ENCODE assay signal across 21 cellular contexts in genomic region chr10:47410271-47410670, GRCh38. TPM values are rescaled to one million over a fixed set of nuclear protein-coding genes. Genes with fewer than 3 reads are reported as not detected.
A peak's percentile ranks its signal among the peaks of the same experiment; 100 is the strongest.
DNase-seq lines count a peak whose midpoint lies in the region; ATAC-seq, FAIRE-seq and TF ChIP-seq lines count a peak whose summit lies in the region.
"Had no signal": no experiment of that assay in that cellular context is flagged by ENCODE, and none has a peak within 500 bp of the region (broad histone marks: within the 10 kb centered on the region; RNA-seq: fewer than 3 reads in every experiment).

No MANE protein-coding gene starts in this region.

- ATAC-seq in IMR-90 (ENCODE audit: low read depth) (no peak), right lobe of liver (no peak)
- ATAC-seq in activated CD8-positive, alpha-beta T cell treated with anti-CD3 and anti-CD28 coated beads, Interleukin-2, amount 10 ng/mL, durations not matched to agents 7 days and 5 days = no peak
- ATAC-seq: GM12878, HepG2 had no signal

- POLR2A ChIA-PET in IMR-90 (lab: Charles Lee; ENCODE audit: unreplicated experiment) = no interaction called here
- POLR2A ChIA-PET in RWPE1 (lab: Yijun Ruan, JAX; ENCODE audit: low non-redundant PET) = no interaction called here
- POLR2A ChIA-PET in H1 (lab: Charles Lee; ENCODE audit: partially characterized antibody) = no interaction called here
- POLR2A ChIA-PET in activated CD8-positive, alpha-beta T cell treated with anti-CD3 and anti-CD28 coated beads, Interleukin-2, amount 10 ng/mL, durations not matched to agents 7 days and 5 days (lab: Charles Lee) = no interaction called here

- 0 out of 2 replicates have a peak overlapping the region, but pooled peaks have one; percentile 27 for H2BK12ac ChIP-seq in H1 (ENCODE audit: low read depth, low read length)

- H3K4me1 Mint-ChIP-seq in activated CD8-positive, alpha-beta T cell treated with anti-CD3 and anti-CD28 coated beads, Interleukin-2, amount 10 ng/mL, durations not matched to agents 7 days and 5 days (ENCODE audit: low read depth) = no peaks in the 10 kb centered on the region
- H3K4me1 Mint-ChIP-seq: CD4-positive, alpha-beta memory T cell; H9 had no signal

- in situ Hi-C loops in IMR-90 (cut with MboI; ENCODE audit: low sequenced_read_pairs) = loop anchor here (25.0 kb wide), 1 partner anchor 873 kb away; no protein-coding TSS in a partner anchor

- no peak overlapping the region for H3K27ac ChIP-seq in IMR-90 (ENCODE audit: insufficient read depth, low read length)
- peak overlapping the region; percentile 61 for H3K27ac ChIP-seq in RWPE1
- no peak overlapping the region for H3K27ac ChIP-seq in H1 (ENCODE audit: low read depth, low read length)
- H3K27ac ChIP-seq in uterus = no peak overlapping the region
- H3K27ac ChIP-seq in right lobe of liver = no peak overlapping the region

- dilution Hi-C loops in IMR-90 (cut with HindIII; ENCODE audit: low sequenced_read_pairs, unreplicated experiment) = no loop called here

- no peak overlapping the region for H3K18ac ChIP-seq in IMR-90 (ENCODE audit: low read depth, low read length)
- H3K18ac ChIP-seq in H1 (ENCODE audit: extremely low read depth, low read length) = no peak overlapping the region

- H2BK15ac ChIP-seq in IMR-90 (ENCODE audit: low read depth, low read length) = no peak overlapping the region
- H2BK15ac ChIP-seq in H1 (ENCODE audit: low read length) = no peak overlapping the region

- no peak overlapping the region for H2BK5ac ChIP-seq in IMR-90 (ENCODE audit: low read depth, low read length, poor library complexity, severe bottlenecking)
- H2BK5ac ChIP-seq in H1 (ENCODE audit: low read depth, low read length) = no peak overlapping the region

- H3K4me1 ChIP-seq in IMR-90 (ENCODE audit: control insufficient read depth, insufficient read depth, low read length) (peaks cover 9% of the 10 kb centered on the region), H1 (replicated peaks in 1 of 4; ENCODE audit: control insufficient read depth in 3 of 4, insufficient read depth in 4 of 4, low read length in 3 of 4) (no peaks in the 10 kb centered on the region), uterus (no peaks in the 10 kb centered on the region), right lobe of liver (no peaks in the 10 kb centered on the region)
- H3K4me1 ChIP-seq: BE2C had no signal

- FAIRE-seq in H1 (lab: Jason Lieb, UNC) = no peak
- FAIRE-seq: A204.1, GM12878, HepG2 had no signal

- no peak overlapping the region for H4K5ac ChIP-seq in IMR-90 (ENCODE audit: low read depth, low read length)
- no peak overlapping the region for H4K5ac ChIP-seq in H1 (ENCODE audit: insufficient read length, low read depth, low read length)

- BruUV-seq in IMR-90 (replicated peaks; lab: Mats Ljungman, UMichigan) = no TSS peak

- TF ChIP-seq CTCF in IMR-90 (conservative IDR thresholded peaks at IDR 0.05; ENCODE audit: low read depth, low read length) = no peak
- TF ChIP-seq CTCF in RWPE1 (conservative IDR thresholded peaks at IDR 0.05; ENCODE audit: low read depth) = no peak
- no peak for TF ChIP-seq CTCF in H1 (IDR thresholded peaks at IDR 0.05; ENCODE audit: control extremely low read depth in 1 of 3, insufficient read depth in 1 of 3, low read depth in 1 of 3, low read length in 3 of 3)
- TF ChIP-seq CTCF in uterus (IDR thresholded peaks at IDR 0.05) = no peak
- no peak for TF ChIP-seq CTCF in right lobe of liver (IDR thresholded peaks at IDR 0.05)

- no peak overlapping the region for H3K4me2 ChIP-seq in IMR-90 (ENCODE audit: low read depth, low read length)
- H3K4me2 ChIP-seq in H1 (ENCODE audit: insufficient read depth in 1 of 2, low read depth in 2 of 2, low read length in 2 of 2) = no peak overlapping the region

- no peaks in the 10 kb centered on the region for H3K9me3 Mint-ChIP-seq in activated CD8-positive, alpha-beta T cell treated with anti-CD3 and anti-CD28 coated beads, Interleukin-2, amount 10 ng/mL, durations not matched to agents 7 days and 5 days (ENCODE audit: insufficient read depth)
- H3K9me3 Mint-ChIP-seq: CD14-positive monocyte; CD4-positive, alpha-beta memory T cell; H9 had no signal

- H3K23me2 ChIP-seq in H1 (ENCODE audit: low read depth, low read length) = peaks cover 4% of the 10 kb centered on the region; the same call in 1 of the 2 replicates

- H3K9me3 ChIP-seq in IMR-90 (ENCODE audit: control insufficient read depth, insufficient read depth, low read length) (no peaks in the 10 kb centered on the region), H1 (ENCODE audit: insufficient read depth in 2 of 2, low read depth in 1 of 2, low read length in 1 of 2) (no peaks in the 10 kb centered on the region), uterus (no peaks in the 10 kb centered on the region), right lobe of liver (no peaks in the 10 kb centered on the region)
- H3K9me3 ChIP-seq: BE2C had no signal

- H3K23ac ChIP-seq in IMR-90 (ENCODE audit: low read depth, low read length) = no peak overlapping the region
- H3K23ac ChIP-seq in H1 (ENCODE audit: insufficient read length) = no peak overlapping the region

- H3K4ac ChIP-seq in IMR-90 (ENCODE audit: low read depth, low read length) = no peak overlapping the region
- H3K4ac ChIP-seq in H1 (replicated peaks; ENCODE audit: insufficient read length, low read depth, low read length) = no peak overlapping the region

- H3K79me1 ChIP-seq in IMR-90 (ENCODE audit: low read depth in 1 of 2, low read length in 2 of 2) (no peaks in the 10 kb centered on the region), H1 (ENCODE audit: low read depth, low read length) (no peaks in the 10 kb centered on the region)

- H3K9ac ChIP-seq in IMR-90 (ENCODE audit: low read depth, low read length) (no peak overlapping the region), H1 (replicated peaks in 1 of 4; ENCODE audit: extremely low read depth in 1 of 4, low read depth in 3 of 4, low read length in 3 of 4) (no peak overlapping the region)

- H3K27me3 ChIP-seq in IMR-90 (ENCODE audit: control insufficient read depth, insufficient read depth, low read length) (peaks cover 31% of the 10 kb centered on the region), H1 (replicated peaks in 1 of 4; ENCODE audit: control insufficient read depth in 3 of 4, extremely low read depth in 1 of 4, insufficient read depth in 3 of 4, low read length in 3 of 4) (no peaks in the 10 kb centered on the region), uterus (no peaks in the 10 kb centered on the region), right lobe of liver (no peaks in the 10 kb centered on the region)
- H3K27me3 ChIP-seq: BE2C had no signal

- no peak overlapping the region for H4K8ac ChIP-seq in IMR-90 (ENCODE audit: low read depth in 2 of 2, low read length in 2 of 2)
- no peak overlapping the region for H4K8ac ChIP-seq in H1 (ENCODE audit: extremely low read depth, insufficient read depth, low read length)

- intact Hi-C loops in IMR-90 (cut with micrococcal nuclease) = no loop called here
- intact Hi-C loops in uterus (cut with DNase I; ENCODE audit: low total_unique reads) = no loop called here
- intact Hi-C loops in right lobe of liver (cut with DNase I) = no loop called here

- H3K79me2 ChIP-seq in H1 (ENCODE audit: control insufficient read depth in 1 of 2, insufficient read depth in 2 of 2, low read length in 2 of 2) = no peaks in the 10 kb centered on the region

- H2AK5ac ChIP-seq in IMR-90 (ENCODE audit: low read depth, low read length) = no peak overlapping the region
- H2AK5ac ChIP-seq in H1 (ENCODE audit: low read depth, low read length) = no peak overlapping the region; the same call in 1 of the 2 replicates

- no peaks in the 10 kb centered on the region for H3K27me3 Mint-ChIP-seq in activated CD8-positive, alpha-beta T cell treated with anti-CD3 and anti-CD28 coated beads, Interleukin-2, amount 10 ng/mL, durations not matched to agents 7 days and 5 days (ENCODE audit: low read depth)
- H3K27me3 Mint-ChIP-seq: CD4-positive, alpha-beta memory T cell had no signal

- DNase-seq in IMR-90 (no peak), RWPE1 (ENCODE audit: low spot score) (no peak), H1 (ENCODE audit: low read depth in 1 of 2, low spot score in 2 of 2) (no peak), renal cortical epithelial cell (ENCODE audit: low read depth) (peak; percentile 10), uterus (no peak), right lobe of liver (no peak)
- no peak for DNase-seq in activated CD8-positive, alpha-beta T cell treated with anti-CD3 and anti-CD28 coated beads, Interleukin-2, amount 10 ng/mL, durations not matched to agents 7 days and 5 days
- DNase-seq: ACHN; BE2C; Calu3; CD4-positive, alpha-beta memory T cell; DMS 273 treated with DMSO at 0.1 percent for 48 hours; DND-41; EL; GOT3; H9 had no signal

- H2AFZ ChIP-seq in IMR-90 (replicated peaks; ENCODE audit: low read length, poor library complexity) (no peak overlapping the region), H1 (ENCODE audit: low read length) (no peak overlapping the region)

- H3K56ac ChIP-seq in IMR-90 (ENCODE audit: extremely low read depth, insufficient read depth, low read length) (no peak overlapping the region), H1 (replicated peaks; ENCODE audit: insufficient read length, low read depth, low read length) (no peak overlapping the region)

- no peak overlapping the region for H3K14ac ChIP-seq in IMR-90 (replicated peaks; ENCODE audit: low read depth, low read length)
- no peak overlapping the region for H3K14ac ChIP-seq in H1 (ENCODE audit: insufficient read length)

- CTCF ChIA-PET in IMR-90 (lab: Yijun Ruan, JAX) = no interaction called here
- CTCF ChIA-PET in RWPE1 (lab: Yijun Ruan, JAX) = no interaction called here
- CTCF ChIA-PET in H1 (lab: Charles Lee; ENCODE audit: partially characterized antibody) = interaction anchor here (1.0 kb wide), 1 partner anchor 16 kb away, joined by 3 read pairs; no protein-coding TSS in a partner anchor
- CTCF ChIA-PET in activated CD8-positive, alpha-beta T cell treated with anti-CD3 and anti-CD28 coated beads, Interleukin-2, amount 10 ng/mL, durations not matched to agents 7 days and 5 days (lab: Charles Lee) = no interaction called here

- H3K4me3 ChIP-seq in IMR-90 (ENCODE audit: insufficient read depth, low read depth, low read length) = no peak overlapping the region
- H3K4me3 ChIP-seq in H1 (ENCODE audit: extremely low read depth in 1 of 4, insufficient read depth in 2 of 4, low read depth in 3 of 4, low read length in 4 of 4) = no peak overlapping the region
- H3K4me3 ChIP-seq in uterus = no peak overlapping the region
- H3K4me3 ChIP-seq in right lobe of liver = no peak overlapping the region
- H3K4me3 ChIP-seq: GM12878 had no signal

- WGBS in IMR-90 (ENCODE audit: extremely low coverage in 2 of 2, insufficient read length in 1 of 2), 2 experiments = no CpG with 5 or more reads among the region's 4 CpGs
- 80% methylated on average over 4 of the region's 4 CpGs; no CpG with 5 or more reads in 1 of the 2 experiments for WGBS in H1 (ENCODE audit: extremely low coverage in 1 of 2, insufficient coverage in 1 of 2, insufficient read length in 1 of 2, insufficient replicate concordance in 2 of 2, low coverage in 1 of 2, low lambda C conversion rate in 2 of 2, missing lambda C conversion rate in 1 of 2), 2 experiments
- 66% methylated on average over 4 of the region's 4 CpGs for WGBS in right lobe of liver (ENCODE audit: insufficient coverage, low coverage, low lambda C conversion rate, missing lambda C conversion rate)

- no peak overlapping the region for H2AK9ac ChIP-seq in IMR-90 (replicated peaks; ENCODE audit: low read depth, low read length, poor library complexity)

- H3K36me3 ChIP-seq in IMR-90 (ENCODE audit: control insufficient read depth, insufficient read depth, low read length) (no peaks in the 10 kb centered on the region), H1 (ENCODE audit: control insufficient read depth in 2 of 4, insufficient read depth in 4 of 4, low read length in 3 of 4) (no peaks in the 10 kb centered on the region), uterus (no peaks in the 10 kb centered on the region), right lobe of liver (no peaks in the 10 kb centered on the region)
- H3K36me3 ChIP-seq: BE2C had no signal

- no peak overlapping the region for H4K91ac ChIP-seq in IMR-90 (ENCODE audit: insufficient read depth, low read depth, low read length)
- no peak overlapping the region for H4K91ac ChIP-seq in H1 (replicated peaks; ENCODE audit: insufficient read length, low read length)

- TF ChIP-seq RAD21 in IMR-90 (IDR thresholded peaks at IDR 0.05; ENCODE audit: low read length) (no peak), H1 (IDR thresholded peaks at IDR 0.05 in 1 of 2, conservative IDR thresholded peaks at IDR 0.05 in 1 of 2; ENCODE audit: low read depth in 2 of 2, low read length in 2 of 2) (no peak)

- no peak for TF ChIP-seq POLR2A in IMR-90 (IDR thresholded peaks at IDR 0.05; ENCODE audit: low read depth, low read length)
- no peak for TF ChIP-seq POLR2A in H1 (IDR thresholded peaks at IDR 0.05; ENCODE audit: control extremely low read depth in 1 of 2, low read depth in 2 of 2, low read length in 2 of 2)
- TF ChIP-seq POLR2A in uterus (IDR thresholded peaks at IDR 0.05) = no peak
- no peak for TF ChIP-seq POLR2A in right lobe of liver (IDR thresholded peaks at IDR 0.05)

- no peak overlapping the region for H2BK120ac ChIP-seq in IMR-90 (ENCODE audit: low read depth, low read length)
- no peak overlapping the region for H2BK120ac ChIP-seq in H1 (replicated peaks; ENCODE audit: low read depth, low read length)

- no peaks in the 10 kb centered on the region for H3K36me3 Mint-ChIP-seq in activated CD8-positive, alpha-beta T cell treated with anti-CD3 and anti-CD28 coated beads, Interleukin-2, amount 10 ng/mL, durations not matched to agents 7 days and 5 days (ENCODE audit: low read depth)
- H3K36me3 Mint-ChIP-seq: CD14-positive monocyte; CD4-positive, alpha-beta memory T cell had no signal

- no peak overlapping the region for H3K4me3 Mint-ChIP-seq in activated CD8-positive, alpha-beta T cell treated with anti-CD3 and anti-CD28 coated beads, Interleukin-2, amount 10 ng/mL, durations not matched to agents 7 days and 5 days
- H3K4me3 Mint-ChIP-seq: CD4-positive, alpha-beta memory T cell; H9 had no signal

- TF ChIP-seq EP300 in H1 (IDR thresholded peaks at IDR 0.05; ENCODE audit: borderline replicate concordance in 1 of 2, low read depth in 2 of 2, low read length in 2 of 2) = no peak

- no peaks in the 10 kb centered on the region; the same call in 1 of the 2 replicates for H4K20me1 ChIP-seq in IMR-90 (ENCODE audit: insufficient read depth, low read length)
- H4K20me1 ChIP-seq in H1 (replicated peaks in 1 of 2; ENCODE audit: control insufficient read depth in 1 of 2, insufficient read depth in 2 of 2, low read length in 2 of 2) = peaks cover 0 to 3% of the 10 kb centered on the region in 2 experiments

- no peak overlapping the region for H3K27ac Mint-ChIP-seq in activated CD8-positive, alpha-beta T cell treated with anti-CD3 and anti-CD28 coated beads, Interleukin-2, amount 10 ng/mL, durations not matched to agents 7 days and 5 days
- H3K27ac Mint-ChIP-seq: CD14-positive monocyte; CD4-positive, alpha-beta memory T cell; H9 had no signal

- H3K9me1 ChIP-seq in IMR-90 (ENCODE audit: insufficient read depth, low read length) = peaks cover 12% of the 10 kb centered on the region

- H2BK20ac ChIP-seq in IMR-90 (ENCODE audit: low read depth, low read length) (no peak overlapping the region), H1 (ENCODE audit: low read length) (no peak overlapping the region)

RNA-seq across cellular contexts. Expression of gene ZNF488, which starts 26.2 kb away (rescaled TPM):
- total RNA-seq in IMR-90 (2012; rRNA removed) (under 0.01 TPM in 2 replicates), renal cortical epithelial cell (0.17 and 0.25 TPM in 2 replicates), uterus (under 1 TPM in 2 of 4 donors, not detected in 2; 0.21 TPM), right lobe of liver (not detected)
- polyA plus RNA-seq in IMR-90 (2012; rRNA removed) (0.14 TPM in 2 replicates), H1 (2011; rRNA removed) (9.6 and 11.4 TPM in 2 replicates)
- 0.11 and 0.22 TPM in 2 replicates for polyA plus RNA-seq in IMR-90 (2012; cell fraction: cytosol; rRNA removed)
- polyA plus RNA-seq in IMR-90 (2012; cell fraction: nucleus; rRNA removed; ENCODE audit: low replicate concordance) = 0.07 and 0.10 TPM in 2 replicates
- 7.7 and 7.9 TPM in 2 replicates for total RNA-seq in H1 (2021; fragmentation: NEBNext Ultra II Directional; extraction: Animal tissue kit (Norgen Biotek cat#: 25700))
- polyA plus RNA-seq in H1 (2011; cell fraction: cytosol; rRNA removed) = 6.7 TPM
- polyA plus RNA-seq in H1 (2011; cell fraction: nucleus; rRNA removed) = 8.6 TPM
- polyA plus RNA-seq in H1 (2012, experiment 1 of 2) = 7.5 to 8.5 TPM (median 8.1 TPM) in 4 replicates
- 8.3 TPM for polyA plus RNA-seq in H1 (2012, experiment 2 of 2)
- polyA plus RNA-seq in H1 (2013, experiment 1 of 2) = 4.2 TPM
- 4.4 TPM for polyA plus RNA-seq in H1 (2013, experiment 2 of 2)
- 12.5 and 12.9 TPM in 2 replicates for polyA minus RNA-seq in H1 (2011; rRNA and poly(A)+ RNA removed)
- 4.0 TPM for polyA minus RNA-seq in H1 (2011; cell fraction: cytosol; rRNA and poly(A)+ RNA removed)
- polyA minus RNA-seq in H1 (2011; cell fraction: nucleus; rRNA and poly(A)+ RNA removed) = 8.1 TPM
- total RNA-seq in activated CD8-positive, alpha-beta T cell treated with anti-CD3 and anti-CD28 coated beads, Interleukin-2, amount 10 ng/mL, durations not matched to agents 7 days and 5 days = not detected
- total RNA-seq: CD4-positive, alpha-beta memory T cell; G401; GM12878 had no signal
- polyA plus RNA-seq: CD14-positive monocyte, GM12878 had no signal
